ENCODE assay signal across 1 cellular context in genomic region chr5:37889612-37890317, GRCh38.
TF ChIP-seq lines count a peak whose summit lies in the region.

No MANE protein-coding gene starts in this region.

TF ChIP-seq in liver, 16 proteins besides CTCF, POLR2A, EP300 and RAD21 (continued from another document):
- TF ChIP-seq TAF1 (conservative IDR thresholded peaks at IDR 0.05) (no peak), HNF4A (conservative IDR thresholded peaks at IDR 0.05) (peak; percentile 33 to 76)
